8 cellular contexts compared by ENCODE assay signal in genomic region chr5:17436766-17437221, GRCh38.
DNase-seq lines count a peak whose midpoint lies in the region; ATAC-seq and TF ChIP-seq lines count a peak whose summit lies in the region.

No MANE protein-coding gene starts in this region.

- H2AFZ ChIP-seq in parathyroid adenoma: peak overlapping the region; percentile 55

- no peak for DNase-seq in activated CD4-positive, alpha-beta T cell treated with anti-CD3 and anti-CD28 coated beads for 1 hour
- no peak for DNase-seq in DMS79 treated with DMSO at 0.1 percent for 48 hours (lab: John Stamatoyannopoulos, UW)
- no peak for DNase-seq in naive thymus-derived CD8-positive, alpha-beta T cell
- DNase-seq in DMS 273 (lab: John Stamatoyannopoulos, UW; ENCODE audit: unreplicated experiment): no peak

- H3K36me3 Mint-ChIP-seq in naive thymus-derived CD8-positive, alpha-beta T cell: peaks cover 0 to 12% (median 0%) of the 10 kb centered on the region in 3 donors

- no peaks in the 10 kb centered on the region for H3K79me2 ChIP-seq in parathyroid adenoma

- peaks cover 0 to 1% (median 0%) of the 10 kb centered on the region in 5 donors for H3K27me3 Mint-ChIP-seq in naive thymus-derived CD8-positive, alpha-beta T cell

- peak overlapping the region in 1 of 10 donors; percentile 61 for H3K27ac Mint-ChIP-seq in naive thymus-derived CD8-positive, alpha-beta T cell

- H3K4me1 Mint-ChIP-seq in naive thymus-derived CD8-positive, alpha-beta T cell: peaks cover 0 to 17% (median 9%) of the 10 kb centered on the region in 4 donors

- H3K9me3 Mint-ChIP-seq in naive thymus-derived CD8-positive, alpha-beta T cell: peaks cover 0 to 38% (median 19%) of the 10 kb centered on the region in 9 donors

- H3K27me3 ChIP-seq in parathyroid adenoma (ENCODE audit: control insufficient read depth, insufficient read depth, low read length): no peaks in the 10 kb centered on the region

- H3K4me3 Mint-ChIP-seq in naive thymus-derived CD8-positive, alpha-beta T cell: peak overlapping the region in 4 of 10 donors; percentile 3 to 75 (median 44)

- H3K27ac ChIP-seq in VCaP (peak overlapping the region; percentile 61), parathyroid adenoma (peak overlapping the region; percentile 2)

- peaks cover 21% of the 10 kb centered on the region for H3K4me1 ChIP-seq in parathyroid adenoma

- H3K9me3 ChIP-seq in parathyroid adenoma (ENCODE audit: control insufficient read depth, low read length): no peaks in the 10 kb centered on the region

- H3K36me3 ChIP-seq in parathyroid adenoma (ENCODE audit: control insufficient read depth, insufficient read depth, low read length): no peaks in the 10 kb centered on the region

- no peak for TF ChIP-seq CTCF in VCaP (conservative IDR thresholded peaks at IDR 0.05)
- no peak for TF ChIP-seq CTCF in parathyroid adenoma (IDR thresholded peaks at IDR 0.05)

- H3K9ac ChIP-seq in parathyroid adenoma: no peak overlapping the region

- ATAC-seq in GM19035 (IDR thresholded peaks at IDR 0.05; ENCODE audit: unreplicated experiment) (peak; percentile 80), HG03103 (IDR thresholded peaks at IDR 0.05; ENCODE audit: low read depth, unreplicated experiment) (peak; percentile 68)
- no peak for ATAC-seq in naive thymus-derived CD8-positive, alpha-beta T cell

- no peak overlapping the region for H3K4me2 ChIP-seq in parathyroid adenoma (ENCODE audit: low read length)

- no peak overlapping the region for H3K4me3 ChIP-seq in parathyroid adenoma (ENCODE audit: low read depth, low read length)

- POLR2A ChIA-PET in naive thymus-derived CD8-positive, alpha-beta T cell (lab: Charles Lee): no interaction called here

Comparison
In these comparisons a context has a peak if more than half of its experiments do, and no peak if none do; other contexts are left out.
1. ATAC-seq: peak in GM19035 (single experiment) and HG03103 (single experiment); none in naive thymus-derived CD8-positive, alpha-beta T cell (0 of 2).